ENCODE assay signal across 9 cellular contexts in the genomic region with DNA sequence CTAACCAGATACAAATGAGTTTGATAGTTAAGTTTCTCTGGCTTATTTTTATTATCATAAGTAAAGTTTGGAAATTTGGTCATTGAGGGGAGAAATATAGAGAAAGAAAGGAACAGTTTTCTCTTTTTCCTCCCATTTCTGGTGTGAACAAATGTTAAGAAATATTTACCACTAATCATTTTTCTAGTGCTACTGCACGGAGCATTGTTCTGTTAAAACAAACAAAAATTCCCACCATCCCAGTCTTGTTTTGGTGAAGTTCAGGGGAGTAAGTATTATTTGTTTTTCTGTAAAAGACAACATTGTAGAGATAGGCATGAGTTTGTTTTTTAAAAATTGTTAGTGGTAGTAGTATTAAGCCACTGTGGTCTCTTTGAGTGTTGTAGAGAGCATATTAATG.
DNase-seq lines count a peak whose midpoint lies in the region; ATAC-seq, FAIRE-seq and TF ChIP-seq lines count a peak whose summit lies in the region.
"Had no signal": no experiment of that assay in that cellular context is flagged by ENCODE, and none has a peak within 500 bp of the region (broad histone marks: within the 10 kb centered on the region; RNA-seq: fewer than 3 reads in every experiment).

No MANE protein-coding gene starts in this region.

- H3K27me3 ChIP-seq in KMS-11 (ENCODE audit: insufficient read depth, low read depth) = no peaks in the 10 kb centered on the region

- TF ChIP-seq CTCF in KMS-11 (conservative IDR thresholded peaks at IDR 0.05; ENCODE audit: low read depth, low read length) (no peak), MCF 10A (IDR thresholded peaks at IDR 0.05; ENCODE audit: unreplicated experiment) (no peak), endothelial cell (IDR thresholded peaks at IDR 0.05; ENCODE audit: unreplicated experiment) (no peak)

- intact Hi-C loops in MCF 10A (cut with micrococcal nuclease) = no loop called here

- FAIRE-seq in GM19239 (lab: Jason Lieb, UNC) = no peak

- no peak for ATAC-seq in GM18858 (IDR thresholded peaks at IDR 0.05; ENCODE audit: unreplicated experiment)

- peaks cover 57% of the 10 kb centered on the region for H3K4me1 ChIP-seq in KMS-11 (ENCODE audit: low read depth, poor library complexity, severe bottlenecking)

- no peaks in the 10 kb centered on the region for H3K9me3 Mint-ChIP-seq in MCF 10A (ENCODE audit: unreplicated experiment)
- no peaks in the 10 kb centered on the region for H3K9me3 Mint-ChIP-seq in endothelial cell (ENCODE audit: unreplicated experiment)
- H3K9me3 Mint-ChIP-seq: activated T-cell treated with anti-CD3 and anti-CD28 coated beads, Interleukin-2, amount 50 U/mL, for 24 hours had no signal

- H3K4me1 Mint-ChIP-seq in MCF 10A (ENCODE audit: insufficient read depth, unreplicated experiment) (peaks cover 43% of the 10 kb centered on the region), endothelial cell (ENCODE audit: unreplicated experiment) (peaks cover 21% of the 10 kb centered on the region)

- peak overlapping the region; percentile 36 for H2AFZ ChIP-seq in KMS-11 (ENCODE audit: low read depth)

- POLR2A ChIA-PET in MCF 10A (lab: Yijun Ruan, JAX) = interaction anchor here (1.0 to 3.4 kb wide), 14 partner anchors 10 to 427 kb away, joined by 3 to 19 read pairs (median 4); a partner anchor contains a TSS

- H3K4me3 Mint-ChIP-seq in MCF 10A (ENCODE audit: unreplicated experiment) (peak overlapping the region; percentile 65), endothelial cell (ENCODE audit: unreplicated experiment) (no peak overlapping the region)
- H3K4me3 Mint-ChIP-seq: activated T-cell treated with anti-CD3 and anti-CD28 coated beads, Interleukin-2, amount 50 U/mL, for 24 hours had no signal

- H3K4me2 ChIP-seq in KMS-11 = peak overlapping the region; percentile 99

- H3K36me3 ChIP-seq in KMS-11 (ENCODE audit: insufficient read depth) = no peaks in the 10 kb centered on the region

- no peaks in the 10 kb centered on the region for H3K27me3 Mint-ChIP-seq in MCF 10A (ENCODE audit: insufficient read depth, unreplicated experiment)
- no peaks in the 10 kb centered on the region for H3K27me3 Mint-ChIP-seq in endothelial cell (ENCODE audit: unreplicated experiment)

- peak overlapping the region; percentile 53 for H3K9ac ChIP-seq in KMS-11

- no peaks in the 10 kb centered on the region for H4K20me1 ChIP-seq in KMS-11 (ENCODE audit: insufficient read depth)

- peak overlapping the region; percentile 63 for H3K27ac Mint-ChIP-seq in MCF 10A (ENCODE audit: low read depth, unreplicated experiment)
- H3K27ac Mint-ChIP-seq in endothelial cell (ENCODE audit: unreplicated experiment) = no peak overlapping the region
- H3K27ac Mint-ChIP-seq: activated T-cell treated with anti-CD3 and anti-CD28 coated beads, Interleukin-2, amount 50 U/mL, for 24 hours had no signal

- CTCF ChIA-PET in MCF 10A (lab: Yijun Ruan, JAX) = interaction anchor here (0.7 to 1.5 kb wide), 6 partner anchors 10 to 135 kb away, joined by 3 to 8 read pairs (median 3); a partner anchor contains a TSS

- H3K36me3 Mint-ChIP-seq in MCF 10A (ENCODE audit: insufficient read depth, unreplicated experiment) = no peaks in the 10 kb centered on the region
- no peaks in the 10 kb centered on the region for H3K36me3 Mint-ChIP-seq in endothelial cell (ENCODE audit: low read depth, unreplicated experiment)

- H3K4me3 ChIP-seq in KMS-11 (IDR thresholded peaks at IDR 0.05; ENCODE audit: insufficient read depth, low read depth, low read length) = no peak overlapping the region

- peak overlapping the region; percentile 66 for H3K27ac ChIP-seq in KMS-11

- DNase-seq in MCF 10A (ENCODE audit: unreplicated experiment) (no peak), medulla oblongata (ENCODE audit: extremely low spot score) (peak; percentile 38), superior temporal gyrus (ENCODE audit: extremely low spot score) (peak; percentile 65), endothelial cell (ENCODE audit: low spot score) (no peak), GM19239 (ENCODE audit: insufficient read length, low spot score) (no peak), DMS153 (lab: John Stamatoyannopoulos, UW) (no peak)
- DNase-seq: activated T-cell treated with anti-CD3 and anti-CD28 coated beads, Interleukin-2, amount 50 U/mL, for 24 hours had no signal

- BruUV-seq in MCF 10A (replicated peaks; lab: Mats Ljungman, UMichigan) = no TSS peak

- H3K79me2 ChIP-seq in KMS-11 (ENCODE audit: insufficient read depth, low read depth) = peaks cover 51% of the 10 kb centered on the region

Comparison
In these comparisons a context has a peak if more than half of its experiments do, and no peak if none do; other contexts are left out.
1. DNase-seq: peak in medulla oblongata (single experiment) and superior temporal gyrus (single experiment); none in MCF 10A (single experiment), endothelial cell (single experiment), GM19239 (single experiment) and DMS153 (single experiment).